18 cellular contexts compared by ENCODE assay signal in genomic region chr10:113471241-113471996, GRCh38.
DNase-seq lines count a peak whose midpoint lies in the region; ATAC-seq and TF ChIP-seq lines count a peak whose summit lies in the region.
"Had no signal": no experiment of that assay in that cellular context is flagged by ENCODE, and none has a peak within 500 bp of the region (broad histone marks: within the 10 kb centered on the region; RNA-seq: fewer than 3 reads in every experiment).

No MANE protein-coding gene starts in this region.

- H3K9me3 ChIP-seq in endodermal cell (ENCODE audit: control insufficient read depth, low read length): peaks cover 25% of the 10 kb centered on the region
- H3K9me3 ChIP-seq in esophagus muscularis mucosa: no peaks in the 10 kb centered on the region
- H3K9me3 ChIP-seq: Caco-2 had no signal

- TF ChIP-seq POLR2A in esophagus muscularis mucosa (IDR thresholded peaks at IDR 0.05; ENCODE audit: low read depth): no peak

- H3K36me3 ChIP-seq in endodermal cell (ENCODE audit: control insufficient read depth, insufficient read depth, low read length): no peaks in the 10 kb centered on the region
- H3K36me3 ChIP-seq in esophagus muscularis mucosa: no peaks in the 10 kb centered on the region
- H3K36me3 ChIP-seq: BLaER1 treated with 17β-estradiol and CSF1 and Interleukin-3, amounts not matched to agents 10 nM and 100 nM had no signal

- H3K27me3 ChIP-seq in endodermal cell (ENCODE audit: control insufficient read depth, insufficient read depth, low read length, poor library complexity, severe bottlenecking): no peaks in the 10 kb centered on the region
- no peaks in the 10 kb centered on the region for H3K27me3 ChIP-seq in esophagus muscularis mucosa
- H3K27me3 ChIP-seq: BLaER1 treated with 17β-estradiol and CSF1 and Interleukin-3, amounts not matched to agents 10 nM and 100 nM had no signal

- no peak for TF ChIP-seq CTCF in endodermal cell (conservative IDR thresholded peaks at IDR 0.05)
- no peak for TF ChIP-seq CTCF in esophagus muscularis mucosa (IDR thresholded peaks at IDR 0.05)
- TF ChIP-seq CTCF in osteocyte (IDR thresholded peaks at IDR 0.05): no peak
- no peak for TF ChIP-seq CTCF in omental fat pad (IDR thresholded peaks at IDR 0.05)

- peaks cover 23% of the 10 kb centered on the region for H3K9me3 Mint-ChIP-seq in endodermal cell
- H3K9me3 Mint-ChIP-seq in osteocyte (ENCODE audit: unreplicated experiment): peaks cover 4% of the 10 kb centered on the region
- H3K9me3 Mint-ChIP-seq: CD4-positive, alpha-beta T cell; CD8-positive, alpha-beta T cell had no signal

- H3K4me3 ChIP-seq in endodermal cell (ENCODE audit: low read length) (peak overlapping the region; percentile 67), esophagus muscularis mucosa (no peak overlapping the region)
- H3K4me3 ChIP-seq: BLaER1 treated with 17β-estradiol and CSF1 and Interleukin-3, amounts not matched to agents 10 nM and 100 nM had no signal

- H3K27ac Mint-ChIP-seq in endodermal cell (no peak overlapping the region), osteocyte (ENCODE audit: unreplicated experiment) (no peak overlapping the region)
- H3K27ac Mint-ChIP-seq: B cell; CD4-positive, alpha-beta T cell; CD8-positive, alpha-beta T cell had no signal

- ATAC-seq in sciatic nerve: peak; percentile 24
- no peak for ATAC-seq in omental fat pad (ENCODE audit: low FRiP score)
- ATAC-seq in HG03521 (IDR thresholded peaks at IDR 0.05; ENCODE audit: unreplicated experiment): no peak
- ATAC-seq: CD8-positive, alpha-beta T cell had no signal

- H3K9ac ChIP-seq in endodermal cell (ENCODE audit: extremely low read depth, low read length, poor library complexity, severe bottlenecking): no peak overlapping the region
- H3K9ac ChIP-seq: BLaER1 treated with 17β-estradiol and CSF1 and Interleukin-3, amounts not matched to agents 10 nM and 100 nM had no signal

- intact Hi-C loops in esophagus muscularis mucosa (cut with DNase I) (no loop called here), sciatic nerve (cut with DNase I) (no loop called here)

- H3K4me1 Mint-ChIP-seq in endodermal cell (peaks cover 25% of the 10 kb centered on the region), osteocyte (ENCODE audit: unreplicated experiment) (peaks cover 5% of the 10 kb centered on the region)
- H3K4me1 Mint-ChIP-seq: B cell had no signal

- H3K36me3 Mint-ChIP-seq in endodermal cell (ENCODE audit: low read depth) (peaks cover 4% of the 10 kb centered on the region), osteocyte (ENCODE audit: unreplicated experiment) (no peaks in the 10 kb centered on the region)
- H3K36me3 Mint-ChIP-seq: CD8-positive, alpha-beta T cell had no signal

- WGBS in endodermal cell (ENCODE audit: insufficient coverage in 1 of 2, insufficient read length in 1 of 2), 2 experiments: 93 to 100% methylated on average over 2 to 6 of the region's 6 CpGs
- WGBS in esophagus muscularis mucosa: 88% methylated on average over 6 of the region's 6 CpGs

- TF ChIP-seq EP300 in esophagus muscularis mucosa (IDR thresholded peaks at IDR 0.05): no peak

- peak; percentile 63 for DNase-seq in endodermal cell
- peak; percentile 80 for DNase-seq in esophagus muscularis mucosa (ENCODE audit: extremely low spot score)
- peak; percentile 56 for DNase-seq in osteocyte (ENCODE audit: extremely low spot score, unreplicated experiment)
- no peak for DNase-seq in sciatic nerve (ENCODE audit: low spot score)
- no peak for DNase-seq in omental fat pad (ENCODE audit: low spot score)
- no peak for DNase-seq in T1000 (lab: John Stamatoyannopoulos, UW)
- DNase-seq: 8988T; ACHN; Caco-2; Calu3; CD4-positive, alpha-beta T cell; CD8-positive, alpha-beta T cell; DMS79 treated with DMSO at 0.1 percent for 48 hours; GF-D8 had no signal

- H3K4me3 Mint-ChIP-seq in endodermal cell (no peak overlapping the region), osteocyte (ENCODE audit: unreplicated experiment) (no peak overlapping the region)
- H3K4me3 Mint-ChIP-seq: B cell; CD4-positive, alpha-beta T cell; CD8-positive, alpha-beta T cell had no signal

- H3K27ac ChIP-seq in endodermal cell (ENCODE audit: low read depth, low read length) (no peak overlapping the region), esophagus muscularis mucosa (replicated peaks in 1 of 4) (no peak overlapping the region)
- H3K27ac ChIP-seq: BLaER1 treated with 17β-estradiol and CSF1 and Interleukin-3, amounts not matched to agents 10 nM and 100 nM; C4-2B had no signal

- no peaks in the 10 kb centered on the region for H3K4me1 ChIP-seq in endodermal cell (ENCODE audit: control insufficient read depth, insufficient read depth, low read length)
- peaks cover 13 to 30% (median 27%) of the 10 kb centered on the region in 4 donors for H3K4me1 ChIP-seq in esophagus muscularis mucosa
- H3K4me1 ChIP-seq: Caco-2 had no signal

- H3K27me3 Mint-ChIP-seq in endodermal cell (ENCODE audit: insufficient read depth) (peaks cover 6% of the 10 kb centered on the region), osteocyte (ENCODE audit: unreplicated experiment) (peaks cover 25% of the 10 kb centered on the region)
- H3K27me3 Mint-ChIP-seq: CD4-positive, alpha-beta T cell had no signal

Comparison
In these comparisons a context has a peak if more than half of its experiments do, and no peak if none do; other contexts are left out.
1. DNase-seq: peak in endodermal cell (single experiment), esophagus muscularis mucosa (single experiment) and osteocyte (single experiment); none in sciatic nerve (single experiment), omental fat pad (single experiment) and T1000 (single experiment).